ENCODE assay signal across 1 cellular context in genomic region chr6:28943557-28944411, GRCh38.
TF ChIP-seq lines count a peak whose summit lies in the region.

No MANE protein-coding gene starts in this region.

TF ChIP-seq in K562, 482 proteins besides CTCF, POLR2A, EP300 and RAD21 (continued from another document and continues in another):
- TF ChIP-seq, protein P1, sequence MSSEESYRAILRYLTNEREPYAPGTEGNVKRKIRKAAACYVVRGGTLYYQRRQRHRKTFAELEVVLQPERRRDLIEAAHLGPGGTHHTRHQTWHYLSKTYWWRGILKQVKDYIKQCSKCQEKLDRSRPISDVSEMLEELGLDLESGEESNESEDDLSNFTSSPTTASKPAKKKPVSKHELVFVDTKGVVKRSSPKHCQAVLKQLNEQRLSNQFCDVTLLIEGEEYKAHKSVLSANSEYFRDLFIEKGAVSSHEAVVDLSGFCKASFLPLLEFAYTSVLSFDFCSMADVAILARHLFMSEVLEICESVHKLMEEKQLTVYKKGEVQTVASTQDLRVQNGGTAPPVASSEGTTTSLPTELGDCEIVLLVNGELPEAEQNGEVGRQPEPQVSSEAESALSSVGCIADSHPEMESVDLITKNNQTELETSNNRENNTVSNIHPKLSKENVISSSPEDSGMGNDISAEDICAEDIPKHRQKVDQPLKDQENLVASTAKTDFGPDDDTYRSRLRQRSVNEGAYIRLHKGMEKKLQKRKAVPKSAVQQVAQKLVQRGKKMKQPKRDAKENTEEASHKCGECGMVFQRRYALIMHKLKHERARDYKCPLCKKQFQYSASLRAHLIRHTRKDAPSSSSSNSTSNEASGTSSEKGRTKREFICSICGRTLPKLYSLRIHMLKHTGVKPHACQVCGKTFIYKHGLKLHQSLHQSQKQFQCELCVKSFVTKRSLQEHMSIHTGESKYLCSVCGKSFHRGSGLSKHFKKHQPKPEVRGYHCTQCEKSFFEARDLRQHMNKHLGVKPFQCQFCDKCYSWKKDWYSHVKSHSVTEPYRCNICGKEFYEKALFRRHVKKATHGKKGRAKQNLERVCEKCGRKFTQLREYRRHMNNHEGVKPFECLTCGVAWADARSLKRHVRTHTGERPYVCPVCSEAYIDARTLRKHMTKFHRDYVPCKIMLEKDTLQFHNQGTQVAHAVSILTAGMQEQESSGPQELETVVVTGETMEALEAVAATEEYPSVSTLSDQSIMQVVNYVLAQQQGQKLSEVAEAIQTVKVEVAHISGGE (CRISPR knock-in tag; IDR thresholded peaks at IDR 0.05): 0 out of 6 replicates have a peak, but pooled peaks of 1 of the 3 experiments have one; percentile 13
- TF ChIP-seq, protein P2, sequence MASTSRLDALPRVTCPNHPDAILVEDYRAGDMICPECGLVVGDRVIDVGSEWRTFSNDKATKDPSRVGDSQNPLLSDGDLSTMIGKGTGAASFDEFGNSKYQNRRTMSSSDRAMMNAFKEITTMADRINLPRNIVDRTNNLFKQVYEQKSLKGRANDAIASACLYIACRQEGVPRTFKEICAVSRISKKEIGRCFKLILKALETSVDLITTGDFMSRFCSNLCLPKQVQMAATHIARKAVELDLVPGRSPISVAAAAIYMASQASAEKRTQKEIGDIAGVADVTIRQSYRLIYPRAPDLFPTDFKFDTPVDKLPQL (IDR thresholded peaks at IDR 0.05; ENCODE audit: extremely low read depth, insufficient read length): no peak
- TF ChIP-seq RBM14 (IDR thresholded peaks at IDR 0.05; ENCODE audit: borderline replicate concordance, insufficient read depth, low read depth, low read length) (no peak), ELF1 (tag; IDR thresholded peaks at IDR 0.05) (peak; percentile 6; the same call in 1 of the 2 replicates), MYNN (IDR thresholded peaks at IDR 0.05) (no peak), MYNN (CRISPR knock-in tag; IDR thresholded peaks at IDR 0.05) (no peak), KDM5B (IDR thresholded peaks at IDR 0.05; ENCODE audit: insufficient replicate concordance, low read depth, low read length) (peak; percentile 32), PHF20 (IDR thresholded peaks at IDR 0.05; ENCODE audit: partially characterized antibody) (peak; percentile 66), GATAD2B (IDR thresholded peaks at IDR 0.05; ENCODE audit: borderline replicate concordance) (no peak), IRF2 (CRISPR knock-in tag; IDR thresholded peaks at IDR 0.05) (no peak), TGIF2 (CRISPR knock-in tag; IDR thresholded peaks at IDR 0.05) (no peak), RB1 (IDR thresholded peaks at IDR 0.05; ENCODE audit: low read depth) (peak; percentile 85), LCOR (CRISPR knock-in tag; IDR thresholded peaks at IDR 0.05) (peak; percentile 75; the same call in 1 of the 2 replicates), SRSF7 (optimal IDR thresholded peaks at IDR 0.05; ENCODE audit: low read depth, low read length) (no peak), COPS2 (conservative IDR thresholded peaks at IDR 0.05) (no peak), DNMT1 (IDR thresholded peaks at IDR 0.05) (no peak; the same call in 1 of the 2 replicates), JUN (IDR thresholded peaks at IDR 0.05; ENCODE audit: borderline replicate concordance, low read depth, low read length) (no peak), JUN (CRISPR knock-in tag; IDR thresholded peaks at IDR 0.05; ENCODE audit: borderline replicate concordance) (no peak), NELFE (IDR thresholded peaks at IDR 0.05; ENCODE audit: insufficient read depth, insufficient read length) (no peak), HDAC8 (tag; IDR thresholded peaks at IDR 0.05) (0 out of 2 replicates have a peak, but pooled peaks have one; percentile 32), CHAMP1 (IDR thresholded peaks at IDR 0.05) (peak; percentile 23; the same call in 1 of the 2 replicates), FOXK2 (conservative IDR thresholded peaks at IDR 0.05 in 1 of 2, IDR thresholded peaks at IDR 0.05 in 1 of 2; ENCODE audit: low read depth in 2 of 2) (peak; percentile 48 to 69; a peak in 2 of 4 replicates), ZNF239 (CRISPR knock-in tag; IDR thresholded peaks at IDR 0.05) (no peak), CHD4 (IDR thresholded peaks at IDR 0.05; ENCODE audit: insufficient read depth, insufficient replicate concordance, low read depth, low read length, poor library complexity, severe bottlenecking) (peak; percentile 79), ZNF717 (CRISPR knock-in tag; IDR thresholded peaks at IDR 0.05) (no peak), ASH1L (IDR thresholded peaks at IDR 0.05; ENCODE audit: borderline replicate concordance, low read depth, partially characterized antibody) (no peak), BRD9 (IDR thresholded peaks at IDR 0.05; ENCODE audit: low read depth, partially characterized antibody) (peak; percentile 75), ILF3 (IDR thresholded peaks at IDR 0.05; ENCODE audit: borderline replicate concordance) (no peak; the same call in 1 of the 2 replicates), BHLHE40 (IDR thresholded peaks at IDR 0.05; ENCODE audit: low read length) (0 out of 2 replicates have a peak, but pooled peaks have one; percentile 10), OTX1 (CRISPR knock-in tag; IDR thresholded peaks at IDR 0.05) (no peak), RBM15 (IDR thresholded peaks at IDR 0.05; ENCODE audit: insufficient read depth, low read length) (no peak), STAT5B (CRISPR knock-in tag; IDR thresholded peaks at IDR 0.05) (no peak), ZNF197 (CRISPR knock-in tag; IDR thresholded peaks at IDR 0.05; ENCODE audit: low read depth) (no peak; the same call in 1 of the 2 replicates), MTA3 (IDR thresholded peaks at IDR 0.05; ENCODE audit: borderline replicate concordance) (peak; percentile 57; the same call in 1 of the 2 replicates), ZNF561 (CRISPR knock-in tag; conservative IDR thresholded peaks at IDR 0.05) (no peak), ETV5 (CRISPR knock-in tag; IDR thresholded peaks at IDR 0.05; ENCODE audit: low read depth) (peak; percentile 51; the same call in 1 of the 2 replicates), RFX5 (IDR thresholded peaks at IDR 0.05; ENCODE audit: low read depth, low read length) (peak; percentile 41; the same call in 1 of the 2 replicates)
- TF ChIP-seq, protein P3, sequence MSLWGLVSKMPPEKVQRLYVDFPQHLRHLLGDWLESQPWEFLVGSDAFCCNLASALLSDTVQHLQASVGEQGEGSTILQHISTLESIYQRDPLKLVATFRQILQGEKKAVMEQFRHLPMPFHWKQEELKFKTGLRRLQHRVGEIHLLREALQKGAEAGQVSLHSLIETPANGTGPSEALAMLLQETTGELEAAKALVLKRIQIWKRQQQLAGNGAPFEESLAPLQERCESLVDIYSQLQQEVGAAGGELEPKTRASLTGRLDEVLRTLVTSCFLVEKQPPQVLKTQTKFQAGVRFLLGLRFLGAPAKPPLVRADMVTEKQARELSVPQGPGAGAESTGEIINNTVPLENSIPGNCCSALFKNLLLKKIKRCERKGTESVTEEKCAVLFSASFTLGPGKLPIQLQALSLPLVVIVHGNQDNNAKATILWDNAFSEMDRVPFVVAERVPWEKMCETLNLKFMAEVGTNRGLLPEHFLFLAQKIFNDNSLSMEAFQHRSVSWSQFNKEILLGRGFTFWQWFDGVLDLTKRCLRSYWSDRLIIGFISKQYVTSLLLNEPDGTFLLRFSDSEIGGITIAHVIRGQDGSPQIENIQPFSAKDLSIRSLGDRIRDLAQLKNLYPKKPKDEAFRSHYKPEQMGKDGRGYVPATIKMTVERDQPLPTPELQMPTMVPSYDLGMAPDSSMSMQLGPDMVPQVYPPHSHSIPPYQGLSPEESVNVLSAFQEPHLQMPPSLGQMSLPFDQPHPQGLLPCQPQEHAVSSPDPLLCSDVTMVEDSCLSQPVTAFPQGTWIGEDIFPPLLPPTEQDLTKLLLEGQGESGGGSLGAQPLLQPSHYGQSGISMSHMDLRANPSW (CRISPR knock-in tag; IDR thresholded peaks at IDR 0.05): no peak
- TF ChIP-seq, protein P4, sequence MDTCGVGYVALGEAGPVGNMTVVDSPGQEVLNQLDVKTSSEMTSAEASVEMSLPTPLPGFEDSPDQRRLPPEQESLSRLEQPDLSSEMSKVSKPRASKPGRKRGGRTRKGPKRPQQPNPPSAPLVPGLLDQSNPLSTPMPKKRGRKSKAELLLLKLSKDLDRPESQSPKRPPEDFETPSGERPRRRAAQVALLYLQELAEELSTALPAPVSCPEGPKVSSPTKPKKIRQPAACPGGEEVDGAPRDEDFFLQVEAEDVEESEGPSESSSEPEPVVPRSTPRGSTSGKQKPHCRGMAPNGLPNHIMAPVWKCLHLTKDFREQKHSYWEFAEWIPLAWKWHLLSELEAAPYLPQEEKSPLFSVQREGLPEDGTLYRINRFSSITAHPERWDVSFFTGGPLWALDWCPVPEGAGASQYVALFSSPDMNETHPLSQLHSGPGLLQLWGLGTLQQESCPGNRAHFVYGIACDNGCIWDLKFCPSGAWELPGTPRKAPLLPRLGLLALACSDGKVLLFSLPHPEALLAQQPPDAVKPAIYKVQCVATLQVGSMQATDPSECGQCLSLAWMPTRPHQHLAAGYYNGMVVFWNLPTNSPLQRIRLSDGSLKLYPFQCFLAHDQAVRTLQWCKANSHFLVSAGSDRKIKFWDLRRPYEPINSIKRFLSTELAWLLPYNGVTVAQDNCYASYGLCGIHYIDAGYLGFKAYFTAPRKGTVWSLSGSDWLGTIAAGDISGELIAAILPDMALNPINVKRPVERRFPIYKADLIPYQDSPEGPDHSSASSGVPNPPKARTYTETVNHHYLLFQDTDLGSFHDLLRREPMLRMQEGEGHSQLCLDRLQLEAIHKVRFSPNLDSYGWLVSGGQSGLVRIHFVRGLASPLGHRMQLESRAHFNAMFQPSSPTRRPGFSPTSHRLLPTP (IDR thresholded peaks at IDR 0.05; ENCODE audit: borderline replicate concordance, extremely low read depth, insufficient read length): peak; percentile 99
- TF ChIP-seq, protein P5, sequence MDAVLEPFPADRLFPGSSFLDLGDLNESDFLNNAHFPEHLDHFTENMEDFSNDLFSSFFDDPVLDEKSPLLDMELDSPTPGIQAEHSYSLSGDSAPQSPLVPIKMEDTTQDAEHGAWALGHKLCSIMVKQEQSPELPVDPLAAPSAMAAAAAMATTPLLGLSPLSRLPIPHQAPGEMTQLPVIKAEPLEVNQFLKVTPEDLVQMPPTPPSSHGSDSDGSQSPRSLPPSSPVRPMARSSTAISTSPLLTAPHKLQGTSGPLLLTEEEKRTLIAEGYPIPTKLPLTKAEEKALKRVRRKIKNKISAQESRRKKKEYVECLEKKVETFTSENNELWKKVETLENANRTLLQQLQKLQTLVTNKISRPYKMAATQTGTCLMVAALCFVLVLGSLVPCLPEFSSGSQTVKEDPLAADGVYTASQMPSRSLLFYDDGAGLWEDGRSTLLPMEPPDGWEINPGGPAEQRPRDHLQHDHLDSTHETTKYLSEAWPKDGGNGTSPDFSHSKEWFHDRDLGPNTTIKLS (IDR thresholded peaks at IDR 0.05; ENCODE audit: borderline replicate concordance, low read depth): peak; percentile 33; the same call in 1 of the 2 replicates
- TF ChIP-seq, protein P6, sequence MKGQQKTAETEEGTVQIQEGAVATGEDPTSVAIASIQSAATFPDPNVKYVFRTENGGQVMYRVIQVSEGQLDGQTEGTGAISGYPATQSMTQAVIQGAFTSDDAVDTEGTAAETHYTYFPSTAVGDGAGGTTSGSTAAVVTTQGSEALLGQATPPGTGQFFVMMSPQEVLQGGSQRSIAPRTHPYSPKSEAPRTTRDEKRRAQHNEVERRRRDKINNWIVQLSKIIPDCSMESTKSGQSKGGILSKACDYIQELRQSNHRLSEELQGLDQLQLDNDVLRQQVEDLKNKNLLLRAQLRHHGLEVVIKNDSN (CRISPR knock-in tag; IDR thresholded peaks at IDR 0.05): peak; percentile 39; the same call in 1 of the 2 replicates
- TF ChIP-seq, protein P7, sequence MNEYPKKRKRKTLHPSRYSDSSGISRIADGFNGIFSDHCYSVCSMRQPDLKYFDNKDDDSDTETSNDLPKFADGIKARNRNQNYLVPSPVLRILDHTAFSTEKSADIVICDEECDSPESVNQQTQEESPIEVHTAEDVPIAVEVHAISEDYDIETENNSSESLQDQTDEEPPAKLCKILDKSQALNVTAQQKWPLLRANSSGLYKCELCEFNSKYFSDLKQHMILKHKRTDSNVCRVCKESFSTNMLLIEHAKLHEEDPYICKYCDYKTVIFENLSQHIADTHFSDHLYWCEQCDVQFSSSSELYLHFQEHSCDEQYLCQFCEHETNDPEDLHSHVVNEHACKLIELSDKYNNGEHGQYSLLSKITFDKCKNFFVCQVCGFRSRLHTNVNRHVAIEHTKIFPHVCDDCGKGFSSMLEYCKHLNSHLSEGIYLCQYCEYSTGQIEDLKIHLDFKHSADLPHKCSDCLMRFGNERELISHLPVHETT (CRISPR knock-in tag; conservative IDR thresholded peaks at IDR 0.05 in 1 of 2, IDR thresholded peaks at IDR 0.05 in 1 of 2): no peak
- TF ChIP-seq, protein P8, sequence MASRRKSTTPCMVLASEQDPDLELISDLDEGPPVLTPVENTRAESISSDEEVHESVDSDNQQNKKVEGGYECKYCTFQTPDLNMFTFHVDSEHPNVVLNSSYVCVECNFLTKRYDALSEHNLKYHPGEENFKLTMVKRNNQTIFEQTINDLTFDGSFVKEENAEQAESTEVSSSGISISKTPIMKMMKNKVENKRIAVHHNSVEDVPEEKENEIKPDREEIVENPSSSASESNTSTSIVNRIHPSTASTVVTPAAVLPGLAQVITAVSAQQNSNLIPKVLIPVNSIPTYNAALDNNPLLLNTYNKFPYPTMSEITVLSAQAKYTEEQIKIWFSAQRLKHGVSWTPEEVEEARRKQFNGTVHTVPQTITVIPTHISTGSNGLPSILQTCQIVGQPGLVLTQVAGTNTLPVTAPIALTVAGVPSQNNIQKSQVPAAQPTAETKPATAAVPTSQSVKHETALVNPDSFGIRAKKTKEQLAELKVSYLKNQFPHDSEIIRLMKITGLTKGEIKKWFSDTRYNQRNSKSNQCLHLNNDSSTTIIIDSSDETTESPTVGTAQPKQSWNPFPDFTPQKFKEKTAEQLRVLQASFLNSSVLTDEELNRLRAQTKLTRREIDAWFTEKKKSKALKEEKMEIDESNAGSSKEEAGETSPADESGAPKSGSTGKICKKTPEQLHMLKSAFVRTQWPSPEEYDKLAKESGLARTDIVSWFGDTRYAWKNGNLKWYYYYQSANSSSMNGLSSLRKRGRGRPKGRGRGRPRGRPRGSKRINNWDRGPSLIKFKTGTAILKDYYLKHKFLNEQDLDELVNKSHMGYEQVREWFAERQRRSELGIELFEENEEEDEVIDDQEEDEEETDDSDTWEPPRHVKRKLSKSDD (conservative IDR thresholded peaks at IDR 0.05; ENCODE audit: low read length): no peak; the same call in 1 of the 2 replicates
